Comparison of ENCODE assay signal across 1 cellular context in the genomic region with DNA sequence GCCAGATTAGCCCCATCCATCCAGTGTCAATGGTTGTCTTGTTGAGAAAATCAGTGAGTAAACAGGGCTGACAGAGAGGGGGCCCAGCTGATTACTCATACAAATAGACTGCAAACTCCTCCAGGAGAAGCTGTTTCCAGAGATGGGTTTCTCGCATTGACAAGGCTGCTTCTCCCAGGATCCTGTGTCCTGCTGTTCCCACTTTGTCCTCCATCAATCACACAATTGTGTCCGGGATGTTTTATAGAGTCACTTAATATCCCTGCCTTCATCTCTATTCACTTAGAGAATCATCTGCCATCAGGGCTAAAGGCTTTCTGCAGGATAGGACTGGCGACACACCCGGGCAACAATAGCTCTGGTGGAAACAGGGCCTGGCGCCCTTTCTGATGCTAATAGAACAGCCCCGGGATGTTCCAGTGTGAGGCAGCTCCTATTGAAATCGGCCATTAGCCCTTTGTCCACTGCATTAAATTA.
A peak's percentile ranks its signal among the peaks of the same experiment; 100 is the strongest.
TF ChIP-seq lines count a peak whose summit lies in the region.

No MANE protein-coding gene starts in this region.

TF ChIP-seq in WTC11, 78 proteins besides CTCF, POLR2A, EP300 and RAD21 (continued from another document):
- TF ChIP-seq, protein P1, sequence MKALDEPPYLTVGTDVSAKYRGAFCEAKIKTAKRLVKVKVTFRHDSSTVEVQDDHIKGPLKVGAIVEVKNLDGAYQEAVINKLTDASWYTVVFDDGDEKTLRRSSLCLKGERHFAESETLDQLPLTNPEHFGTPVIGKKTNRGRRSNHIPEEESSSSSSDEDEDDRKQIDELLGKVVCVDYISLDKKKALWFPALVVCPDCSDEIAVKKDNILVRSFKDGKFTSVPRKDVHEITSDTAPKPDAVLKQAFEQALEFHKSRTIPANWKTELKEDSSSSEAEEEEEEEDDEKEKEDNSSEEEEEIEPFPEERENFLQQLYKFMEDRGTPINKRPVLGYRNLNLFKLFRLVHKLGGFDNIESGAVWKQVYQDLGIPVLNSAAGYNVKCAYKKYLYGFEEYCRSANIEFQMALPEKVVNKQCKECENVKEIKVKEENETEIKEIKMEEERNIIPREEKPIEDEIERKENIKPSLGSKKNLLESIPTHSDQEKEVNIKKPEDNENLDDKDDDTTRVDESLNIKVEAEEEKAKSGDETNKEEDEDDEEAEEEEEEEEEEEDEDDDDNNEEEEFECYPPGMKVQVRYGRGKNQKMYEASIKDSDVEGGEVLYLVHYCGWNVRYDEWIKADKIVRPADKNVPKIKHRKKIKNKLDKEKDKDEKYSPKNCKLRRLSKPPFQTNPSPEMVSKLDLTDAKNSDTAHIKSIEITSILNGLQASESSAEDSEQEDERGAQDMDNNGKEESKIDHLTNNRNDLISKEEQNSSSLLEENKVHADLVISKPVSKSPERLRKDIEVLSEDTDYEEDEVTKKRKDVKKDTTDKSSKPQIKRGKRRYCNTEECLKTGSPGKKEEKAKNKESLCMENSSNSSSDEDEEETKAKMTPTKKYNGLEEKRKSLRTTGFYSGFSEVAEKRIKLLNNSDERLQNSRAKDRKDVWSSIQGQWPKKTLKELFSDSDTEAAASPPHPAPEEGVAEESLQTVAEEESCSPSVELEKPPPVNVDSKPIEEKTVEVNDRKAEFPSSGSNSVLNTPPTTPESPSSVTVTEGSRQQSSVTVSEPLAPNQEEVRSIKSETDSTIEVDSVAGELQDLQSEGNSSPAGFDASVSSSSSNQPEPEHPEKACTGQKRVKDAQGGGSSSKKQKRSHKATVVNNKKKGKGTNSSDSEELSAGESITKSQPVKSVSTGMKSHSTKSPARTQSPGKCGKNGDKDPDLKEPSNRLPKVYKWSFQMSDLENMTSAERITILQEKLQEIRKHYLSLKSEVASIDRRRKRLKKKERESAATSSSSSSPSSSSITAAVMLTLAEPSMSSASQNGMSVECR (CRISPR knock-in tag; IDR thresholded peaks at IDR 0.05; ENCODE audit: borderline replicate concordance), result no peak
- TF ChIP-seq, protein P2, sequence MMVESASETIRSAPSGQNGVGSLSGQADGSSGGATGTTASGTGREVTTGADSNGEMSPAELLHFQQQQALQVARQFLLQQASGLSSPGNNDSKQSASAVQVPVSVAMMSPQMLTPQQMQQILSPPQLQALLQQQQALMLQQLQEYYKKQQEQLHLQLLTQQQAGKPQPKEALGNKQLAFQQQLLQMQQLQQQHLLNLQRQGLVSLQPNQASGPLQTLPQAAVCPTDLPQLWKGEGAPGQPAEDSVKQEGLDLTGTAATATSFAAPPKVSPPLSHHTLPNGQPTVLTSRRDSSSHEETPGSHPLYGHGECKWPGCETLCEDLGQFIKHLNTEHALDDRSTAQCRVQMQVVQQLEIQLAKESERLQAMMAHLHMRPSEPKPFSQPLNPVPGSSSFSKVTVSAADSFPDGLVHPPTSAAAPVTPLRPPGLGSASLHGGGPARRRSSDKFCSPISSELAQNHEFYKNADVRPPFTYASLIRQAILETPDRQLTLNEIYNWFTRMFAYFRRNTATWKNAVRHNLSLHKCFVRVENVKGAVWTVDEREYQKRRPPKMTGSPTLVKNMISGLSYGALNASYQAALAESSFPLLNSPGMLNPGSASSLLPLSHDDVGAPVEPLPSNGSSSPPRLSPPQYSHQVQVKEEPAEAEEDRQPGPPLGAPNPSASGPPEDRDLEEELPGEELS (CRISPR knock-in tag; IDR thresholded peaks at IDR 0.05), result peak; percentile 71; the same call in 1 of the 2 replicates
- peak; percentile 45; the same call in 1 of the 2 replicates for TF ChIP-seq TEAD1 (CRISPR knock-in tag; IDR thresholded peaks at IDR 0.05)
- TF ChIP-seq FOXK1 (CRISPR knock-in tag; IDR thresholded peaks at IDR 0.05), result no peak; the same call in 1 of the 2 replicates
